In genomic region chr4:186727149-186727976, GRCh38 we compare ENCODE assay signal across 8 cellular contexts. TPM values are rescaled to one million over a fixed set of nuclear protein-coding genes. Genes with fewer than 3 reads are reported as not detected.
A peak's percentile ranks its signal among the peaks of the same experiment; 100 is the strongest.
DNase-seq lines count a peak whose midpoint lies in the region; ATAC-seq and TF ChIP-seq lines count a peak whose summit lies in the region.

No MANE protein-coding gene starts in this region.

- H3K36me3 ChIP-seq in right atrium auricular region: no peaks in the 10 kb centered on the region
- no peaks in the 10 kb centered on the region for H3K36me3 ChIP-seq in colonic mucosa
- H3K36me3 ChIP-seq in mucosa of rectum (ENCODE audit: control insufficient read depth in 2 of 2, insufficient read depth in 2 of 2, low read length in 2 of 2): no peaks in the 10 kb centered on the region

- in situ Hi-C loops in KBM-7 (cut with MboI; ENCODE audit: low pct_unique_long_range_greater_than_20kb, low sequenced_read_pairs): no loop called here

- H3K9ac ChIP-seq in colonic mucosa (ENCODE audit: low read depth in 2 of 2, low read length in 2 of 2) (peak overlapping the region; percentile 60 to 71), mucosa of rectum (ENCODE audit: low read depth in 1 of 2, low read length in 2 of 2) (peak overlapping the region; percentile 83 to 95)

- TF ChIP-seq CTCF in right atrium auricular region (IDR thresholded peaks at IDR 0.05) (no peak), colonic mucosa (IDR thresholded peaks at IDR 0.05) (no peak)

- H3K27me3 ChIP-seq in right atrium auricular region (no peaks in the 10 kb centered on the region), colonic mucosa (no peaks in the 10 kb centered on the region), mucosa of rectum (ENCODE audit: control insufficient read depth in 2 of 2, insufficient read depth in 2 of 2, low read length in 2 of 2) (no peaks in the 10 kb centered on the region)

- H3K4me1 ChIP-seq in right atrium auricular region (peaks cover 0 to 12% of the 10 kb centered on the region in 2 donors), colonic mucosa (no peaks in the 10 kb centered on the region), mucosa of rectum (ENCODE audit: control insufficient read depth in 2 of 2, insufficient read depth in 2 of 2, low read length in 2 of 2) (peaks cover 8% of the 10 kb centered on the region in 2 donors)

- H3K4me3 ChIP-seq in right atrium auricular region: peak overlapping the region; percentile 76 to 77
- H3K4me3 ChIP-seq in colonic mucosa: peak overlapping the region; percentile 76
- H3K4me3 ChIP-seq in mucosa of rectum (ENCODE audit: low read length in 2 of 2): peak overlapping the region; percentile 77 to 83

- intact Hi-C loops in Right ventricle myocardium superior (cut with DNase I) (loop anchor here (5.0 kb wide), 2 partner anchors 55 to 450 kb away; no protein-coding TSS in a partner anchor), colonic mucosa (cut with DNase I) (loop anchor here (5.0 kb wide), 1 partner anchor 205 kb away; no protein-coding TSS in a partner anchor)

- H3K27ac ChIP-seq in right atrium auricular region (peak overlapping the region; percentile 92 to 97), colonic mucosa (peak overlapping the region; percentile 92), mucosa of rectum (ENCODE audit: low read depth in 2 of 2, low read length in 2 of 2) (peak overlapping the region; percentile 87 to 93)

- no peak for ATAC-seq in Right ventricle myocardium superior (ENCODE audit: poor library complexity)

- DNase-seq in right atrium auricular region (ENCODE audit: low spot score) (no peak), Right ventricle myocardium superior (no peak), colonic mucosa (no peak), KBM-7 (no peak), iPS-NIHi11 (ENCODE audit: low spot score) (no peak)
- DNase-seq in NK-92 treated with Interleukin-12 subunit alpha and Interleukin-12 subunit beta, amount 100 ng/mL, for 24 hours (lab: John Stamatoyannopoulos, UW): no peak
- no peak for DNase-seq in activated CD4-positive, CD25-positive, alpha-beta regulatory T cell treated with anti-CD3 and anti-CD28 coated beads, Interleukin-2, amount 50 U/mL, for 72 hours

- H3K9me3 ChIP-seq in right atrium auricular region: no peaks in the 10 kb centered on the region
- H3K9me3 ChIP-seq in colonic mucosa: no peaks in the 10 kb centered on the region
- H3K9me3 ChIP-seq in mucosa of rectum (ENCODE audit: control insufficient read depth in 2 of 2, low read length in 2 of 2): no peaks in the 10 kb centered on the region

RNA-seq across cellular contexts. Expression of gene FAT1, which starts 3.7 kb away (rescaled TPM):
- total RNA-seq in right atrium auricular region (10 to 100 TPM; 70.3 to 89.5 TPM), Right ventricle myocardium superior (48.0 TPM), colonic mucosa (100 to 1,000 TPM; 243 to 300 TPM)
